Comparison of ENCODE assay signal across 1 cellular context in genomic region chr17:7224661-7225111, GRCh38.
TF ChIP-seq lines count a peak whose summit lies in the region.

No MANE protein-coding gene starts in this region.

TF ChIP-seq in GM12878, 131 proteins besides CTCF, POLR2A, EP300 and RAD21:
- TF ChIP-seq SPI1 (IDR thresholded peaks at IDR 0.05; ENCODE audit: borderline replicate concordance, insufficient read depth, low read depth, low read length) (no peak), FOS (IDR thresholded peaks at IDR 0.05; ENCODE audit: borderline replicate concordance, extremely low read depth, insufficient read length) (no peak)
